In genomic region chr14:51157012-51157411, GRCh38 we compare ENCODE assay signal across 1 cellular context.
TF ChIP-seq lines count a peak whose summit lies in the region.

No MANE protein-coding gene starts in this region.

TF ChIP-seq in SK-N-SH, 30 proteins besides CTCF, POLR2A, EP300 and RAD21 (continued from another document):
- TF ChIP-seq PBX3 (IDR thresholded peaks at IDR 0.05) (no peak), TEAD4 (IDR thresholded peaks at IDR 0.05; ENCODE audit: borderline replicate concordance, insufficient read depth) (no peak)
